ENCODE assay signal across 20 cellular contexts in genomic region chr10:71294856-71295255, GRCh38. TPM values are rescaled to one million over a fixed set of nuclear protein-coding genes. Genes with fewer than 3 reads are reported as not detected.
DNase-seq lines count a peak whose midpoint lies in the region; ATAC-seq and TF ChIP-seq lines count a peak whose summit lies in the region.
"Had no signal": no experiment of that assay in that cellular context is flagged by ENCODE, and none has a peak within 500 bp of the region (broad histone marks: within the 10 kb centered on the region; RNA-seq: fewer than 3 reads in every experiment).

No MANE protein-coding gene starts in this region.

- TF ChIP-seq CTCF in heart right ventricle (IDR thresholded peaks at IDR 0.05) (no peak), endothelial cell (IDR thresholded peaks at IDR 0.05; ENCODE audit: unreplicated experiment) (no peak)

- peak overlapping the region; percentile 63 for H3K18ac ChIP-seq in neuronal stem cell (ENCODE audit: low read length)

- 91% methylated on average over 4 of the region's 4 CpGs for WGBS in right cardiac atrium
- WGBS in heart right ventricle, 2 donors = 94 to 96% methylated on average over 4 of the region's 4 CpGs
- no CpG with 5 or more reads among the region's 4 CpGs for WGBS in neuronal stem cell (ENCODE audit: extremely low coverage in 2 of 2, insufficient read length in 2 of 2, insufficient replicate concordance in 1 of 2), 2 donors

- intact Hi-C loops in right cardiac atrium (cut with DNase I) = no loop called here
- intact Hi-C loops in heart right ventricle (cut with DNase I) = no loop called here

- H3K27ac Mint-ChIP-seq in endothelial cell (ENCODE audit: unreplicated experiment) = peak overlapping the region; percentile 64
- no peak overlapping the region for H3K27ac Mint-ChIP-seq in activated naive CD4-positive, alpha-beta T cell treated with anti-CD3 and anti-CD28 coated beads, Interleukin-2, amount 50 U/mL, for 72 hours
- H3K27ac Mint-ChIP-seq: B cell; CD8-positive, alpha-beta T cell; GM23338 had no signal

- H3K27me3 ChIP-seq in right cardiac atrium (ENCODE audit: control insufficient read depth, insufficient read depth) = no peaks in the 10 kb centered on the region
- H3K27me3 ChIP-seq in heart right ventricle = no peaks in the 10 kb centered on the region
- H3K27me3 ChIP-seq in neuronal stem cell (ENCODE audit: control insufficient read depth in 3 of 3, insufficient read depth in 3 of 3, low read depth in 1 of 3, low read length in 3 of 3) = peaks cover 0 to 14% (median 0%) of the 10 kb centered on the region in 3 experiments
- H3K27me3 ChIP-seq: BLaER1 had no signal

- no peak overlapping the region for H3K4me2 ChIP-seq in neuronal stem cell (ENCODE audit: insufficient read depth, low read length, poor library complexity, severe bottlenecking)
- H3K4me2 ChIP-seq: BLaER1, GM23338 had no signal

- peak; percentile 47 for DNase-seq in DMS 273 (lab: John Stamatoyannopoulos, UW; ENCODE audit: unreplicated experiment)
- no peak for DNase-seq in DMS 273 treated with DMSO at 0.1 percent for 48 hours (lab: John Stamatoyannopoulos, UW)
- peak in 2 of 3 donors; percentile 21 to 34 for DNase-seq in right cardiac atrium
- no peak for DNase-seq in heart right ventricle
- no peak for DNase-seq in endothelial cell (ENCODE audit: low spot score)
- no peak for DNase-seq in neuronal stem cell (ENCODE audit: low spot score)
- DNase-seq in activated naive CD4-positive, alpha-beta T cell treated with anti-CD3 and anti-CD28 coated beads, Interleukin-2, amount 50 U/mL, for 72 hours (ENCODE audit: low spot score in 2 of 2) = no peak
- DNase-seq in SW 1271 (lab: John Stamatoyannopoulos, UW) = no peak
- DNase-seq: Caco-2; CD4-positive, CD25-positive, alpha-beta regulatory T cell; CD8-positive, alpha-beta T cell; DMS53; GF-D8; H9 had no signal

- no peaks in the 10 kb centered on the region for H3K9me3 Mint-ChIP-seq in endothelial cell (ENCODE audit: unreplicated experiment)
- no peaks in the 10 kb centered on the region for H3K9me3 Mint-ChIP-seq in activated naive CD4-positive, alpha-beta T cell treated with anti-CD3 and anti-CD28 coated beads, Interleukin-2, amount 50 U/mL, for 72 hours
- H3K9me3 Mint-ChIP-seq: CD4-positive, CD25-positive, alpha-beta regulatory T cell; CD8-positive, alpha-beta T cell; GM23338; H9 had no signal

- no peaks in the 10 kb centered on the region for H3K9me3 ChIP-seq in right cardiac atrium (ENCODE audit: control insufficient read depth, low read length)
- no peaks in the 10 kb centered on the region for H3K9me3 ChIP-seq in heart right ventricle
- no peaks in the 10 kb centered on the region for H3K9me3 ChIP-seq in neuronal stem cell (replicated peaks in 1 of 2; ENCODE audit: control insufficient read depth in 2 of 2, insufficient read depth in 1 of 2, low read depth in 1 of 2, low read length in 2 of 2)
- H3K9me3 ChIP-seq: BLaER1, Caco-2 had no signal

- H2BK120ac ChIP-seq in neuronal stem cell (ENCODE audit: low read depth, low read length) = no peak overlapping the region

- peaks cover 0 to 99% (median 63%) of the 10 kb centered on the region in 9 donors for H3K36me3 ChIP-seq in heart right ventricle
- H3K36me3 ChIP-seq in neuronal stem cell (replicated peaks in 1 of 2; ENCODE audit: control insufficient read depth in 2 of 2, insufficient read depth in 2 of 2, low read length in 2 of 2) = no peaks in the 10 kb centered on the region
- H3K36me3 ChIP-seq: BLaER1 had no signal

- no peak overlapping the region for H3K4ac ChIP-seq in neuronal stem cell (ENCODE audit: low read length)

- no peak overlapping the region for H2BK5ac ChIP-seq in neuronal stem cell (ENCODE audit: low read length)

- no peak overlapping the region for H2BK15ac ChIP-seq in neuronal stem cell (ENCODE audit: low read length)

- no peak for ATAC-seq in right cardiac atrium
- no peak for ATAC-seq in heart right ventricle
- no peak for ATAC-seq in activated naive CD4-positive, alpha-beta T cell treated with anti-CD3 and anti-CD28 coated beads, Interleukin-2, amount 50 U/mL, for 72 hours
- ATAC-seq: CD8-positive, alpha-beta T cell; GM23338; HCT116 had no signal

- H3K27ac ChIP-seq in right cardiac atrium (ENCODE audit: low read length) = no peak overlapping the region
- H3K27ac ChIP-seq in heart right ventricle = no peak overlapping the region
- no peak overlapping the region for H3K27ac ChIP-seq in neuronal stem cell (replicated peaks; ENCODE audit: low read length)
- H3K27ac ChIP-seq: 22Rv1, BLaER1, C4-2B had no signal

- no peak overlapping the region for H3K4me3 Mint-ChIP-seq in endothelial cell (ENCODE audit: unreplicated experiment)
- H3K4me3 Mint-ChIP-seq: B cell; CD4-positive, CD25-positive, alpha-beta regulatory T cell; CD8-positive, alpha-beta T cell; GM23338; H9 had no signal

- no peak overlapping the region for H2AFZ ChIP-seq in neuronal stem cell (ENCODE audit: low read length)
- H2AFZ ChIP-seq: GM23338 had no signal

- H3K4me1 Mint-ChIP-seq in endothelial cell (ENCODE audit: unreplicated experiment) = no peaks in the 10 kb centered on the region
- H3K4me1 Mint-ChIP-seq: GM23338, H9 had no signal

- H3K9ac ChIP-seq in neuronal stem cell (ENCODE audit: low read depth, low read length, poor library complexity) = no peak overlapping the region
- H3K9ac ChIP-seq: BLaER1 had no signal

- H2BK12ac ChIP-seq in neuronal stem cell (ENCODE audit: low read length) = no peak overlapping the region

- H3K27me3 Mint-ChIP-seq in endothelial cell (ENCODE audit: unreplicated experiment) = peaks cover 45% of the 10 kb centered on the region

- no peak overlapping the region for H3K23ac ChIP-seq in neuronal stem cell (ENCODE audit: low read depth, low read length, poor library complexity)

- no peak overlapping the region for H2AK5ac ChIP-seq in neuronal stem cell (ENCODE audit: low read depth, low read length)

- H4K8ac ChIP-seq in neuronal stem cell (ENCODE audit: low read depth, low read length) = no peak overlapping the region

- H3K4me1 ChIP-seq in right cardiac atrium (ENCODE audit: control insufficient read depth, insufficient read depth, low read length) (no peaks in the 10 kb centered on the region), heart right ventricle (peaks cover 0 to 10% (median 6%) of the 10 kb centered on the region in 9 donors), neuronal stem cell (ENCODE audit: control insufficient read depth in 2 of 2, insufficient read depth in 1 of 2, low read depth in 1 of 2, low read length in 2 of 2) (no peaks in the 10 kb centered on the region)

- H4K91ac ChIP-seq in neuronal stem cell (ENCODE audit: low read depth, low read length, poor library complexity) = no peak overlapping the region

- no peaks in the 10 kb centered on the region for H3K79me1 ChIP-seq in neuronal stem cell (ENCODE audit: low read depth, low read length)

- H3K14ac ChIP-seq in neuronal stem cell (ENCODE audit: low read length) = no peak overlapping the region

- H3K4me3 ChIP-seq in right cardiac atrium (ENCODE audit: low read length) (no peak overlapping the region), heart right ventricle (no peak overlapping the region), neuronal stem cell (ENCODE audit: low read length in 2 of 2) (no peak overlapping the region)
- H3K4me3 ChIP-seq: BLaER1, GM23338 had no signal

- H3K36me3 Mint-ChIP-seq in endothelial cell (ENCODE audit: low read depth, unreplicated experiment) = peaks cover 52% of the 10 kb centered on the region
- no peaks in the 10 kb centered on the region for H3K36me3 Mint-ChIP-seq in activated naive CD4-positive, alpha-beta T cell treated with anti-CD3 and anti-CD28 coated beads, Interleukin-2, amount 50 U/mL, for 72 hours
- H3K36me3 Mint-ChIP-seq: CD4-positive, CD25-positive, alpha-beta regulatory T cell; CD8-positive, alpha-beta T cell had no signal

RNA-seq across cellular contexts. Expression of gene SLC29A3, which starts 24.2 kb away (rescaled TPM):
- total RNA-seq in right cardiac atrium (1 to 10 TPM; 2.2 to 2.7 (median 2.4) TPM), heart right ventricle (1 to 10 TPM in 8 of 10 donors, under 1 TPM in 2; 0.89 to 3.5 (median 1.2) TPM), endothelial cell (ENCODE audit: unreplicated experiment) (11.7 TPM)
- polyA plus RNA-seq in right cardiac atrium (1.4 TPM), heart right ventricle (1 to 10 TPM; 1.2 to 1.6 TPM)
- 5.2 TPM for polyA plus RNA-seq in neuronal stem cell (2013, experiment 1 of 2)
- 5.5 TPM for polyA plus RNA-seq in neuronal stem cell (2013, experiment 2 of 2)
- total RNA-seq in activated naive CD4-positive, alpha-beta T cell treated with anti-CD3 and anti-CD28 coated beads, Interleukin-2, amount 50 U/mL, for 72 hours = 1 to 10 TPM; 2.0 to 2.1 TPM

Comparison
In these comparisons a context has a peak if more than half of its experiments do, and no peak if none do; other contexts are left out.
1. DNase-seq: peak in DMS 273 (single experiment) and right cardiac atrium (2 of 3); none in DMS 273 treated with DMSO at 0.1 percent for 48 hours (single experiment), heart right ventricle (0 of 2), endothelial cell (single experiment), neuronal stem cell (single experiment), activated naive CD4-positive, alpha-beta T cell treated with anti-CD3 and anti-CD28 coated beads, Interleukin-2, amount 50 U/mL, for 72 hours (0 of 2) and SW 1271 (0 of 2).